In the genomic region with DNA sequence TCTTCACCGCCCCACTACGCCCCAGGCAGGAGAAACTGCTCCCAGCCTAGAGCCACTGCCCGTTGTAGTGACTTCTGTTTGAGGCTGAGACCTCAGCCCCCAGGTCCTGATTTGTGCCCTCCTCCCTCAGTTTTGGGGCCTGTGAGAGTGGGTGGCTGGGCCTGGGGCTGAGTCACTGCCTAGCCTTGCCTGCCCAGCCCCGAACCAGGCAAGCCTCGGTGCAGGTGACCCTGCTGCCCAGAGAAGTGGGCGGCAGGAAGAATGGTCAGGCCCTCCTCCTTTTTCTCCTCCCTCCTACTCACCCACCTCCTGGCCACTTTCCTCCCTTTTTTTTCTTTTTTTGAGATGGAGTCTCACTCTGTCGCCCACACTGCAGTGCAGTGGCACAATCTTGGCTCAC, we compare ENCODE assay signal across 10 cellular contexts.
DNase-seq lines count a peak whose midpoint lies in the region; ATAC-seq, FAIRE-seq and TF ChIP-seq lines count a peak whose summit lies in the region.
"Had no signal": no experiment of that assay in that cellular context is flagged by ENCODE, and none has a peak within 500 bp of the region (broad histone marks: within the 10 kb centered on the region; RNA-seq: fewer than 3 reads in every experiment).

No MANE protein-coding gene starts in this region.

- intact Hi-C loops in pancreas (cut with DNase I), result no loop called here

- TF ChIP-seq CTCF in pancreas (IDR thresholded peaks at IDR 0.05) (no peak), BE2C (IDR thresholded peaks at IDR 0.05; ENCODE audit: low read depth, low read length) (no peak)

- no peaks in the 10 kb centered on the region for H3K27me3 ChIP-seq in CD4-positive, CD25-positive, alpha-beta regulatory T cell (ENCODE audit: control insufficient read depth, insufficient read depth, low read length)
- no peaks in the 10 kb centered on the region for H3K27me3 ChIP-seq in effector memory CD4-positive, alpha-beta T cell (replicated peaks; ENCODE audit: control insufficient read depth, insufficient read depth, low read length, poor library complexity, severe bottlenecking)
- no peaks in the 10 kb centered on the region for H3K27me3 ChIP-seq in pancreas
- no peaks in the 10 kb centered on the region for H3K27me3 ChIP-seq in BE2C

- DNase-seq in CD4-positive, CD25-positive, alpha-beta regulatory T cell, result no peak
- DNase-seq in M059J (ENCODE audit: low read depth) (peak; percentile 29), pancreas (no peak), BE2C (no peak), mucosa of gallbladder (ENCODE audit: low spot score) (no peak)
- DNase-seq in effector memory CD4-positive, alpha-beta T cell, result no peak
- DNase-seq: NK-92 treated with Interleukin-12 subunit alpha and Interleukin-12 subunit beta, amount 100 ng/mL, for 24 hours had no signal

- 78% methylated on average over 7 of the region's 7 CpGs for WGBS in pancreas, 2 donors

- H3K9me3 Mint-ChIP-seq in CD4-positive, CD25-positive, alpha-beta regulatory T cell, result no peaks in the 10 kb centered on the region
- H3K9me3 Mint-ChIP-seq: type B pancreatic cell had no signal

- H3K4me3 Mint-ChIP-seq in CD4-positive, CD25-positive, alpha-beta regulatory T cell, result peak overlapping the region in 2 of 4 donors; percentile 39 to 89
- H3K4me3 Mint-ChIP-seq: type B pancreatic cell had no signal

- peaks cover 0 to 76% (median 34%) of the 10 kb centered on the region in 4 donors for H3K4me1 Mint-ChIP-seq in CD4-positive, CD25-positive, alpha-beta regulatory T cell

- H3K9me3 ChIP-seq in CD4-positive, CD25-positive, alpha-beta regulatory T cell (ENCODE audit: control insufficient read depth in 2 of 2, low read length in 2 of 2), result no peaks in the 10 kb centered on the region
- no peaks in the 10 kb centered on the region for H3K9me3 ChIP-seq in effector memory CD4-positive, alpha-beta T cell (ENCODE audit: control insufficient read depth, low read length)
- no peaks in the 10 kb centered on the region for H3K9me3 ChIP-seq in pancreas
- H3K9me3 ChIP-seq in BE2C, result no peaks in the 10 kb centered on the region

- H3K36me3 ChIP-seq in CD4-positive, CD25-positive, alpha-beta regulatory T cell (ENCODE audit: control insufficient read depth, insufficient read depth, low read length), result no peaks in the 10 kb centered on the region
- H3K36me3 ChIP-seq in effector memory CD4-positive, alpha-beta T cell (ENCODE audit: control insufficient read depth, insufficient read depth, low read length), result no peaks in the 10 kb centered on the region
- H3K36me3 ChIP-seq in pancreas (no peaks in the 10 kb centered on the region), BE2C (no peaks in the 10 kb centered on the region)

- peak overlapping the region; percentile 98 to 100 (median 99) for H3K27ac Mint-ChIP-seq in CD4-positive, CD25-positive, alpha-beta regulatory T cell

- ATAC-seq in CD4-positive, CD25-positive, alpha-beta regulatory T cell (ENCODE audit: low read depth in 2 of 2), result no peak
- ATAC-seq in pancreas (no peak), GM18868 (IDR thresholded peaks at IDR 0.05; ENCODE audit: unreplicated experiment) (no peak), GM18517 (IDR thresholded peaks at IDR 0.05; ENCODE audit: unreplicated experiment) (no peak)

- no peaks in the 10 kb centered on the region for H3K36me3 Mint-ChIP-seq in CD4-positive, CD25-positive, alpha-beta regulatory T cell
- H3K36me3 Mint-ChIP-seq: type B pancreatic cell had no signal

- H3K4me3 ChIP-seq in CD4-positive, CD25-positive, alpha-beta regulatory T cell (ENCODE audit: low read depth, low read length), result no peak overlapping the region
- no peak overlapping the region for H3K4me3 ChIP-seq in effector memory CD4-positive, alpha-beta T cell (ENCODE audit: insufficient read depth, low read depth, low read length, poor library complexity, severe bottlenecking)
- no peak overlapping the region for H3K4me3 ChIP-seq in pancreas
- no peak overlapping the region for H3K4me3 ChIP-seq in BE2C (ENCODE audit: low read depth, low read length)

- H3K27ac ChIP-seq in CD4-positive, CD25-positive, alpha-beta regulatory T cell (ENCODE audit: insufficient read depth, low read length, poor library complexity, severe bottlenecking), result peak overlapping the region; percentile 92
- H3K27ac ChIP-seq in effector memory CD4-positive, alpha-beta T cell (ENCODE audit: insufficient read depth, low read length, poor library complexity, severe bottlenecking), result peak overlapping the region; percentile 87
- peak overlapping the region; percentile 32 to 89 (median 83) for H3K27ac ChIP-seq in pancreas

- no peaks in the 10 kb centered on the region for H3K27me3 Mint-ChIP-seq in CD4-positive, CD25-positive, alpha-beta regulatory T cell
- H3K27me3 Mint-ChIP-seq: type B pancreatic cell had no signal

- H3K4me1 ChIP-seq in CD4-positive, CD25-positive, alpha-beta regulatory T cell (ENCODE audit: control insufficient read depth, insufficient read depth, low read length, poor library complexity, severe bottlenecking), result peaks cover 44% of the 10 kb centered on the region
- H3K4me1 ChIP-seq in effector memory CD4-positive, alpha-beta T cell (ENCODE audit: control insufficient read depth, insufficient read depth, low read length, poor library complexity, severe bottlenecking), result peaks cover 57% of the 10 kb centered on the region
- H3K4me1 ChIP-seq in pancreas, result peaks cover 31 to 46% (median 40%) of the 10 kb centered on the region in 3 donors
- H3K4me1 ChIP-seq in BE2C, result no peaks in the 10 kb centered on the region

- FAIRE-seq in pancreas (lab: Jason Lieb, UNC), result no peak
